ENCODE assay signal across 1 cellular context in the genomic region with DNA sequence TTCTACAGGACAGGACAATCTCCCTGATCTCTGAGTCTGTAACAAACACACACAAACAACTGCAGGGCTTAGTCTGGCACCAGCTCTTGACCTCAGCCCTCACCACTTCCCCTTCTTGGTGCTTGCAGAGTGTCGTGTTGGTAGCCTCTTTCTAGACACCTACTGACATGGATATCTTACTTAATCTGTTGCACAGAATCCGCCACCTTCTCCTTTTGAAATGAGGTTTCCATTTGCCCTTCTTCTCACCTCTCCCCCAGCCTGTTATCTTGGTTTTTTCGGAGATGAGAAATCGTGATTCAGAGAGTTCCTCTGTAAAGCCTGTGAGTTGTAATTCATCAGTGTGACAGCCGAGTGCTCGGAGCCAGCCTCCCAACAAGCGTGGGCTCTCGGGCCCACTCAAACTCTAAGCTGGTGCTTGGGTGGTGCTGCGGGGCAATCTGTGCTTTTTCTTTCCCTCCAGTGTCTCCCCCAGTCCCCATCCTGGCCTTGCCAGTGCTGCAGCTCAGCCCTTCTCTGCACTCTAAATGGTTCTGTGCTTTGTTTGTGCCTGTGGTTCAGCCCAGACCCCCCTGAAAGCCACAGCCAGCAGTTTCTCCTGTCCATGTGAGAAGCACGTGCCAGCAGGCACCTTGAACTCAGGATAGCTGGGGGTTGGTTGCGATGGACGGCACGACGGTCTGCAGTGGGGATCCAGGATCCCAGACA.
TF ChIP-seq lines count a peak whose summit lies in the region.

No MANE protein-coding gene starts in this region.

TF ChIP-seq in K562, 482 proteins besides CTCF, POLR2A, EP300 and RAD21 (continued from another document and continues in another):
- no peak for TF ChIP-seq MED1 (CRISPR knock-in tag; IDR thresholded peaks at IDR 0.05; ENCODE audit: borderline replicate concordance)
- TF ChIP-seq SETDB1 (IDR thresholded peaks at IDR 0.05; ENCODE audit: low read length): peak; percentile 69
- TF ChIP-seq, protein P1, sequence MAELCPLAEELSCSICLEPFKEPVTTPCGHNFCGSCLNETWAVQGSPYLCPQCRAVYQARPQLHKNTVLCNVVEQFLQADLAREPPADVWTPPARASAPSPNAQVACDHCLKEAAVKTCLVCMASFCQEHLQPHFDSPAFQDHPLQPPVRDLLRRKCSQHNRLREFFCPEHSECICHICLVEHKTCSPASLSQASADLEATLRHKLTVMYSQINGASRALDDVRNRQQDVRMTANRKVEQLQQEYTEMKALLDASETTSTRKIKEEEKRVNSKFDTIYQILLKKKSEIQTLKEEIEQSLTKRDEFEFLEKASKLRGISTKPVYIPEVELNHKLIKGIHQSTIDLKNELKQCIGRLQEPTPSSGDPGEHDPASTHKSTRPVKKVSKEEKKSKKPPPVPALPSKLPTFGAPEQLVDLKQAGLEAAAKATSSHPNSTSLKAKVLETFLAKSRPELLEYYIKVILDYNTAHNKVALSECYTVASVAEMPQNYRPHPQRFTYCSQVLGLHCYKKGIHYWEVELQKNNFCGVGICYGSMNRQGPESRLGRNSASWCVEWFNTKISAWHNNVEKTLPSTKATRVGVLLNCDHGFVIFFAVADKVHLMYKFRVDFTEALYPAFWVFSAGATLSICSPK (IDR thresholded peaks at IDR 0.05; ENCODE audit: borderline replicate concordance): 0 out of 2 replicates have a peak, but pooled peaks have one; percentile 11
- TF ChIP-seq, protein P2, sequence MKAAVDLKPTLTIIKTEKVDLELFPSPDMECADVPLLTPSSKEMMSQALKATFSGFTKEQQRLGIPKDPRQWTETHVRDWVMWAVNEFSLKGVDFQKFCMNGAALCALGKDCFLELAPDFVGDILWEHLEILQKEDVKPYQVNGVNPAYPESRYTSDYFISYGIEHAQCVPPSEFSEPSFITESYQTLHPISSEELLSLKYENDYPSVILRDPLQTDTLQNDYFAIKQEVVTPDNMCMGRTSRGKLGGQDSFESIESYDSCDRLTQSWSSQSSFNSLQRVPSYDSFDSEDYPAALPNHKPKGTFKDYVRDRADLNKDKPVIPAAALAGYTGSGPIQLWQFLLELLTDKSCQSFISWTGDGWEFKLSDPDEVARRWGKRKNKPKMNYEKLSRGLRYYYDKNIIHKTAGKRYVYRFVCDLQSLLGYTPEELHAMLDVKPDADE (conservative IDR thresholded peaks at IDR 0.05; ENCODE audit: control insufficient read depth, low read depth, low read length): no peak
- peak; percentile 53 for TF ChIP-seq CREB3L1 (IDR thresholded peaks at IDR 0.05; ENCODE audit: borderline replicate concordance, low read depth)
- TF ChIP-seq FOXA3 (CRISPR knock-in tag; conservative IDR thresholded peaks at IDR 0.05 in 1 of 2, IDR thresholded peaks at IDR 0.05 in 1 of 2): peak; percentile 62 to 83; a peak in 3 of 4 replicates
- peak; percentile 74; the same call in 1 of the 2 replicates for TF ChIP-seq ZNF12 (CRISPR knock-in tag; IDR thresholded peaks at IDR 0.05)
- no peak for TF ChIP-seq ZFPM2 (CRISPR knock-in tag; IDR thresholded peaks at IDR 0.05)
- no peak for TF ChIP-seq CREB1 (IDR thresholded peaks at IDR 0.05)
- TF ChIP-seq CREB1 (CRISPR knock-in tag; IDR thresholded peaks at IDR 0.05): no peak
- no peak for TF ChIP-seq ZNF311 (CRISPR knock-in tag; IDR thresholded peaks at IDR 0.05)
- TF ChIP-seq TRIM24 (IDR thresholded peaks at IDR 0.05): peak in 1 of 2 experiments; percentile 46; a peak in 2 of 4 replicates
- TF ChIP-seq, protein P3, sequence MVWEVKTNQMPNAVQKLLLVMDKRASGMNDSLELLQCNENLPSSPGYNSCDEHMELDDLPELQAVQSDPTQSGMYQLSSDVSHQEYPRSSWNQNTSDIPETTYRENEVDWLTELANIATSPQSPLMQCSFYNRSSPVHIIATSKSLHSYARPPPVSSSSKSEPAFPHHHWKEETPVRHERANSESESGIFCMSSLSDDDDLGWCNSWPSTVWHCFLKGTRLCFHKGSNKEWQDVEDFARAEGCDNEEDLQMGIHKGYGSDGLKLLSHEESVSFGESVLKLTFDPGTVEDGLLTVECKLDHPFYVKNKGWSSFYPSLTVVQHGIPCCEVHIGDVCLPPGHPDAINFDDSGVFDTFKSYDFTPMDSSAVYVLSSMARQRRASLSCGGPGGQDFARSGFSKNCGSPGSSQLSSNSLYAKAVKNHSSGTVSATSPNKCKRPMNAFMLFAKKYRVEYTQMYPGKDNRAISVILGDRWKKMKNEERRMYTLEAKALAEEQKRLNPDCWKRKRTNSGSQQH (CRISPR knock-in tag; IDR thresholded peaks at IDR 0.05): no peak
- 0 out of 2 replicates have a peak, but pooled peaks have one; percentile 35 for TF ChIP-seq RERE (CRISPR knock-in tag; IDR thresholded peaks at IDR 0.05; ENCODE audit: borderline replicate concordance)
- peak; percentile 9 for TF ChIP-seq NFE2 (IDR thresholded peaks at IDR 0.05; ENCODE audit: low read depth)
- TF ChIP-seq THRA (IDR thresholded peaks at IDR 0.05): no peak
- TF ChIP-seq PML (IDR thresholded peaks at IDR 0.05; ENCODE audit: low read length): peak; percentile 46; the same call in 1 of the 2 replicates
- no peak for TF ChIP-seq NFIX (CRISPR knock-in tag; IDR thresholded peaks at IDR 0.05; ENCODE audit: low read depth)
- TF ChIP-seq RBM15 (IDR thresholded peaks at IDR 0.05; ENCODE audit: insufficient read depth, low read length): no peak
- TF ChIP-seq HNRNPK (IDR thresholded peaks at IDR 0.05; ENCODE audit: low read depth, low read length, poor library complexity, severe bottlenecking): no peak
- TF ChIP-seq FOSL1 (tag; conservative IDR thresholded peaks at IDR 0.05): peak; percentile 88
- TF ChIP-seq ZNF699 (CRISPR knock-in tag; IDR thresholded peaks at IDR 0.05; ENCODE audit: insufficient replicate concordance): no peak
- peak; percentile 19 for TF ChIP-seq E2F8 (IDR thresholded peaks at IDR 0.05; ENCODE audit: low read depth, partially characterized antibody)
- TF ChIP-seq KLF6 (CRISPR knock-in tag; IDR thresholded peaks at IDR 0.05; ENCODE audit: borderline replicate concordance): peak; percentile 64; the same call in 1 of the 2 replicates
- 0 out of 2 replicates have a peak, but pooled peaks have one; percentile 6 for TF ChIP-seq DIDO1 (tag; IDR thresholded peaks at IDR 0.05; ENCODE audit: low read depth)
- peak; percentile 39; the same call in 1 of the 2 replicates for TF ChIP-seq ZNF41 (CRISPR knock-in tag; conservative IDR thresholded peaks at IDR 0.05)
- TF ChIP-seq PCBP2 (IDR thresholded peaks at IDR 0.05; ENCODE audit: low read depth, low read length, poor library complexity, severe bottlenecking): no peak
- peak; percentile 53; the same call in 1 of the 2 replicates for TF ChIP-seq E2F1 (CRISPR knock-in tag; IDR thresholded peaks at IDR 0.05)
- TF ChIP-seq ZNF655 (CRISPR knock-in tag; IDR thresholded peaks at IDR 0.05): no peak
- no peak for TF ChIP-seq RNF219 (CRISPR knock-in tag; IDR thresholded peaks at IDR 0.05)
- TF ChIP-seq NCOA1 (IDR thresholded peaks at IDR 0.05; ENCODE audit: low read depth): peak; percentile 68; the same call in 1 of the 2 replicates
